ENCODE assay signal across 1 cellular context in the genomic region with DNA sequence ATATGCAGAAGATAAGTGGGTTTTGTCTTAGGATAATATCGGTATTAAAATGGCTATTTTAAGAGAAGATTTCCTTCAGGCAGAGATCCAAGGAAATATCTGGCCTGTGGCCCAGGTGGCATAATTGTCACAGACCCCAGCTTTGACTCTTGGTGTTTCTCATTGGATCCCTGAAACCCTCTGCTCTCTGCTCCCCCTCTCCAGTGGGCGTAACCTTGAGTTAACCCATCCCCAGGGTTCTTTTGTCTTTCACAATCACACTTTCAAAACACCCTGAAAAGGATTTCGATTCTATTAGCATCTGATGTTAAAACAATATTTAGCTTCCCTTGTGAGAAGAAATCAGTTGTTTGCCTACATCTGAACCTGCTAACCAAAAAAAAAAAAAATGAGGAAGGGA.
TF ChIP-seq lines count a peak whose summit lies in the region.

No MANE protein-coding gene starts in this region.

TF ChIP-seq in H1, 55 proteins besides CTCF, POLR2A, EP300 and RAD21:
- TF ChIP-seq, protein P1, sequence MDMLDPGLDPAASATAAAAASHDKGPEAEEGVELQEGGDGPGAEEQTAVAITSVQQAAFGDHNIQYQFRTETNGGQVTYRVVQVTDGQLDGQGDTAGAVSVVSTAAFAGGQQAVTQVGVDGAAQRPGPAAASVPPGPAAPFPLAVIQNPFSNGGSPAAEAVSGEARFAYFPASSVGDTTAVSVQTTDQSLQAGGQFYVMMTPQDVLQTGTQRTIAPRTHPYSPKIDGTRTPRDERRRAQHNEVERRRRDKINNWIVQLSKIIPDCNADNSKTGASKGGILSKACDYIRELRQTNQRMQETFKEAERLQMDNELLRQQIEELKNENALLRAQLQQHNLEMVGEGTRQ (IDR thresholded peaks at IDR 0.05; ENCODE audit: low read length) = no peak
- no peak for TF ChIP-seq EZH2 (IDR thresholded peaks at IDR 0.05; ENCODE audit: low read depth, low read length, severe bottlenecking)
- no peak for TF ChIP-seq KDM4A (IDR thresholded peaks at IDR 0.05; ENCODE audit: low read depth, low read length, severe bottlenecking)
- no peak for TF ChIP-seq NRF1 (IDR thresholded peaks at IDR 0.05; ENCODE audit: low read depth, low read length)
- no peak for TF ChIP-seq FOSL1 (IDR thresholded peaks at IDR 0.05; ENCODE audit: insufficient read depth, low read depth, low read length)
- TF ChIP-seq CBX5 (IDR thresholded peaks at IDR 0.05; ENCODE audit: low read depth, low read length) = no peak
- TF ChIP-seq RXRA (IDR thresholded peaks at IDR 0.05; ENCODE audit: insufficient read depth, low read depth, low read length) = no peak
- no peak for TF ChIP-seq SP4 (IDR thresholded peaks at IDR 0.05; ENCODE audit: low read length)
- no peak for TF ChIP-seq JUN (IDR thresholded peaks at IDR 0.05; ENCODE audit: low read depth, low read length)
- TF ChIP-seq CREB1 (IDR thresholded peaks at IDR 0.05) = no peak
- TF ChIP-seq TAF7 (optimal IDR thresholded peaks at IDR 0.05; ENCODE audit: borderline replicate concordance, low read depth, low read length) = no peak
- no peak for TF ChIP-seq RNF2 (IDR thresholded peaks at IDR 0.05; ENCODE audit: borderline replicate concordance, low read depth, low read length, missing control alignments, poor library complexity, severe bottlenecking)
- TF ChIP-seq CTBP2 (IDR thresholded peaks at IDR 0.05; ENCODE audit: borderline replicate concordance, insufficient read depth, insufficient read length, low read length) = no peak
- no peak for TF ChIP-seq RFX5 (IDR thresholded peaks at IDR 0.05; ENCODE audit: borderline replicate concordance, low read depth, low read length)
- no peak for TF ChIP-seq SIN3A (conservative IDR thresholded peaks at IDR 0.05 in 1 of 2, IDR thresholded peaks at IDR 0.05 in 1 of 2; ENCODE audit: low read depth in 1 of 2, low read length in 2 of 2)
- TF ChIP-seq, protein P2, sequence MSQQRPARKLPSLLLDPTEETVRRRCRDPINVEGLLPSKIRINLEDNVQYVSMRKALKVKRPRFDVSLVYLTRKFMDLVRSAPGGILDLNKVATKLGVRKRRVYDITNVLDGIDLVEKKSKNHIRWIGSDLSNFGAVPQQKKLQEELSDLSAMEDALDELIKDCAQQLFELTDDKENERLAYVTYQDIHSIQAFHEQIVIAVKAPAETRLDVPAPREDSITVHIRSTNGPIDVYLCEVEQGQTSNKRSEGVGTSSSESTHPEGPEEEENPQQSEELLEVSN (IDR thresholded peaks at IDR 0.05) = no peak
- no peak for TF ChIP-seq ZNF274 (IDR thresholded peaks at IDR 0.05; ENCODE audit: borderline replicate concordance, extremely low read depth, low read length)
- TF ChIP-seq HDAC6 (IDR thresholded peaks at IDR 0.05; ENCODE audit: low read depth, low read length) = no peak
